11 cellular contexts compared by ENCODE assay signal in the genomic region with DNA sequence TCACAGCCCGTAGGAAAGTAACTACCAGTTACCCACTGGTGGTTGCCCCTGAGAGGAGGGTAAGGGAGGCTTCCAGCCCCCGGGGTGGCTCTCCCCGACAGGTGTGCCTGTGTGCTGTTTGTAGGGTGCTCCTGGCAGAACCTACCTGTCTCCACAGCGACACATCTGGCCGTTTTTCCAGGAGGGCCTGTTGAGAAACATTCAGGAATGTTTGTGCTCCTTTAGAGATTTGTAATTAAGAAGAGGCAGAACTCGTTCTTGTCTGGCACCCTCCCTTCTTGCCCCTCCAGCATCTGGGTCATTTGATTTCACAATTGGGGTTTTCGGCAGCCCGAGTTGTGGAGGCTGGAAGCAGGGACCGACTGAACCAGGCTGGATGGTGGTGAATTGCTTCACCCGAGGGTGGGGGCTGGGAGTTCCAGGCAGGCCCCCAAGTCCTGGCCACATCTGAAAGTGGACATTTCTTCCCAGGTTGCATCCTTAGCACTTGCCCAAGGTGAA.
DNase-seq lines count a peak whose midpoint lies in the region; ATAC-seq and FAIRE-seq lines count a peak whose summit lies in the region.
"Had no signal": no experiment of that assay in that cellular context is flagged by ENCODE, and none has a peak within 500 bp of the region (broad histone marks: within the 10 kb centered on the region; RNA-seq: fewer than 3 reads in every experiment).

No MANE protein-coding gene starts in this region.

- WGBS in small intestine, 3 donors: 16 to 37% (median 22%) methylated on average over 10 of the region's 10 CpGs

- DNase-seq in HCEC 1CT: peak; percentile 73
- peak; percentile 34 for DNase-seq in adipocyte (ENCODE audit: low read depth)
- DNase-seq in small intestine: peak; percentile 57
- no peak for DNase-seq in NCI-H524 treated with DMSO at 0.1 percent for 48 hours (lab: John Stamatoyannopoulos, UW)
- no peak for DNase-seq in stimulated activated CD4-positive, alpha-beta T cell treated with anti-CD3 and anti-CD28 coated beads, Interleukin-4, amount 100 ng/mL, for 1 hour
- DNase-seq: activated CD4-positive, alpha-beta T cell treated with anti-CD3 and anti-CD28 coated beads, Interleukin-2, amount 50 U/mL, for 48 hours; naive B cell; NCI-H2081 had no signal

- H3K36me3 ChIP-seq in adipocyte (ENCODE audit: control insufficient read depth, insufficient read depth, low read length, severe bottlenecking): no peaks in the 10 kb centered on the region
- H3K36me3 ChIP-seq in iPS-20b (ENCODE audit: insufficient read depth, low read depth, low read length): no peaks in the 10 kb centered on the region
- no peaks in the 10 kb centered on the region for H3K36me3 ChIP-seq in small intestine (ENCODE audit: control insufficient read depth in 2 of 2, insufficient read depth in 2 of 2, low read length in 2 of 2)

- H3K9ac ChIP-seq in adipocyte (ENCODE audit: low read length): peak overlapping the region; percentile 32
- H3K9ac ChIP-seq in iPS-20b (ENCODE audit: low read depth, low read length): 0 out of 2 replicates have a peak overlapping the region, but pooled peaks have one; percentile 25

- H3K9me3 ChIP-seq in adipocyte (ENCODE audit: control insufficient read depth, low read length) (no peaks in the 10 kb centered on the region), iPS-20b (ENCODE audit: insufficient read depth, low read depth, low read length) (no peaks in the 10 kb centered on the region), small intestine (ENCODE audit: control insufficient read depth, low read depth) (no peaks in the 10 kb centered on the region)

- FAIRE-seq in small intestine (lab: Jason Lieb, UNC): no peak

- H3K27me3 ChIP-seq in adipocyte (replicated peaks; ENCODE audit: control insufficient read depth, insufficient read depth, low read length): no peaks in the 10 kb centered on the region
- H3K27me3 ChIP-seq in iPS-20b (ENCODE audit: insufficient read depth, low read length): no peaks in the 10 kb centered on the region
- H3K27me3 ChIP-seq in small intestine (ENCODE audit: control insufficient read depth in 2 of 2, insufficient read depth in 2 of 2, low read length in 2 of 2): no peaks in the 10 kb centered on the region

- H3K4me1 ChIP-seq in adipocyte (ENCODE audit: control insufficient read depth, insufficient read depth, low read length) (peaks cover 27% of the 10 kb centered on the region), iPS-20b (ENCODE audit: insufficient read depth, low read length) (peaks cover 26% of the 10 kb centered on the region), small intestine (ENCODE audit: control insufficient read depth in 2 of 2, insufficient read depth in 1 of 2, low read depth in 1 of 2, low read length in 1 of 2) (peaks cover 0 to 11% of the 10 kb centered on the region in 2 donors)

- H3K27ac ChIP-seq in iPS-20b (ENCODE audit: low read length) (no peak overlapping the region), small intestine (ENCODE audit: low read depth in 1 of 2, low read length in 1 of 2) (no peak overlapping the region)

- no peak for ATAC-seq in HG03196 (IDR thresholded peaks at IDR 0.05; ENCODE audit: unreplicated experiment)
- no peak for ATAC-seq in HG02571 (IDR thresholded peaks at IDR 0.05; ENCODE audit: unreplicated experiment)

- H3K4me3 ChIP-seq in adipocyte (ENCODE audit: low read length) (peak overlapping the region; percentile 55), iPS-20b (ENCODE audit: low read length) (no peak overlapping the region), small intestine (ENCODE audit: low read depth in 1 of 2, low read length in 2 of 2) (no peak overlapping the region)

Comparison
In these comparisons a context has a peak if more than half of its experiments do, and no peak if none do; other contexts are left out.
1. DNase-seq: peak in HCEC 1CT (single experiment), adipocyte (single experiment) and small intestine (single experiment); none in NCI-H524 treated with DMSO at 0.1 percent for 48 hours (single experiment) and stimulated activated CD4-positive, alpha-beta T cell treated with anti-CD3 and anti-CD28 coated beads, Interleukin-4, amount 100 ng/mL, for 1 hour (single experiment).